1 cellular context compared by ENCODE assay signal in genomic region chr3:112304611-112305010, GRCh38.
TF ChIP-seq lines count a peak whose summit lies in the region.

No MANE protein-coding gene starts in this region.

TF ChIP-seq in HepG2, 621 proteins besides CTCF, POLR2A, EP300 and RAD21:
- TF ChIP-seq IRF9 (CRISPR knock-in tag; IDR thresholded peaks at IDR 0.05; ENCODE audit: borderline replicate concordance) (no peak), ZBTB37 (CRISPR knock-in tag; IDR thresholded peaks at IDR 0.05) (no peak), ZNF589 (CRISPR knock-in tag; conservative IDR thresholded peaks at IDR 0.05) (no peak), SOX5 (CRISPR knock-in tag; IDR thresholded peaks at IDR 0.05; ENCODE audit: borderline replicate concordance) (no peak), CREBL2 (CRISPR knock-in tag; IDR thresholded peaks at IDR 0.05; ENCODE audit: borderline replicate concordance) (no peak), IKZF1 (IDR thresholded peaks at IDR 0.05) (no peak), ZNF724P (CRISPR knock-in tag; IDR thresholded peaks at IDR 0.05; ENCODE audit: borderline replicate concordance) (no peak), SAP130 (CRISPR knock-in tag; IDR thresholded peaks at IDR 0.05; ENCODE audit: low read depth) (no peak), FOXJ3 (CRISPR knock-in tag; IDR thresholded peaks at IDR 0.05; ENCODE audit: borderline replicate concordance) (no peak), ZNF772 (CRISPR knock-in tag; IDR thresholded peaks at IDR 0.05) (no peak), SRSF1 (optimal IDR thresholded peaks at IDR 0.05; ENCODE audit: low read depth, low read length) (no peak), THYN1 (CRISPR knock-in tag; IDR thresholded peaks at IDR 0.05; ENCODE audit: borderline replicate concordance, low read depth) (no peak), ZNF577 (CRISPR knock-in tag; IDR thresholded peaks at IDR 0.05; ENCODE audit: borderline replicate concordance, low read depth) (no peak), ZMAT5 (CRISPR knock-in tag; IDR thresholded peaks at IDR 0.05; ENCODE audit: borderline replicate concordance, low read depth) (no peak), ZBED4 (CRISPR knock-in tag; IDR thresholded peaks at IDR 0.05; ENCODE audit: borderline replicate concordance) (no peak), CENPBD1 (CRISPR knock-in tag; IDR thresholded peaks at IDR 0.05; ENCODE audit: borderline replicate concordance, low read depth) (no peak), ARID2 (CRISPR knock-in tag; IDR thresholded peaks at IDR 0.05; ENCODE audit: borderline replicate concordance) (no peak), ZNF530 (CRISPR knock-in tag; IDR thresholded peaks at IDR 0.05; ENCODE audit: low read depth) (no peak), SP1 (IDR thresholded peaks at IDR 0.05) (no peak), SP1 (CRISPR knock-in tag; IDR thresholded peaks at IDR 0.05) (no peak)
